ENCODE assay signal across 8 cellular contexts in the genomic region with DNA sequence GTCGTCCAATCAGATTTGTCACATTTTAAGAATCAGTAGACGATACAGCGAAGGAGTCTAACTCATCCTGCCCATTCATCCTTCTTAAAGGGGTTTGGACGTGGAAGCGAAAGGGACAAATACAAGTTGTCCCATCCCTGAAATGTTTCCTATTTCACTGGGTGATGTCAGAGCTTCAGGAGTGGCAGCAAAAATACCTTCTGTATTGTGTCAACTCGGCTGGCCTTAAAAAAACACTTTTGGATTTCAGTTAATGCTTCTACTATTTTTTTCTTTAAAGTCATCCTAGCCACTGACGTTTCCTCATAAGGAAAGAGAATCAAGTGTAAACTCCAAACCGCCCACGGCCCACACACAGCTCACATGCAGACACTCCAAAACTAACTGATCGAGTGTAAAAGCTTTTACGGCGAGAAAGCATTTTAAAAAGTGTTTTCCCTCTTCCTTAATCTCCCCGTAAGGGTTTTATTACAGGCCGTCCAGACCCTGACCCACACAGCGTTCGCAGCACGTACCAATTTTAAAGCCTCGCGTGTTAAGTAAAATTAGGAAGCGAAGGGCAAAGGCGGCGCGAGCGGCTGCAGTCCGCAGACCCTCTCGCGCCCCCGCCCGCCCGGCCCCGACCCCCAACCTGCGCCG. TPM values are rescaled to one million over a fixed set of nuclear protein-coding genes. Genes with fewer than 3 reads are reported as not detected.
DNase-seq lines count a peak whose midpoint lies in the region; ATAC-seq, FAIRE-seq and TF ChIP-seq lines count a peak whose summit lies in the region.

No MANE protein-coding gene starts in this region.

- peaks cover 45% of the 10 kb centered on the region for H3K4me1 ChIP-seq in HepG2 (ENCODE audit: insufficient read depth, low read length)

- no peak for FAIRE-seq in HepG2 (lab: Jason Lieb, UNC)

- peak overlapping the region; percentile 0 for H2AFZ ChIP-seq in HepG2 (ENCODE audit: low read length)

- H3K27ac ChIP-seq in cingulate gyrus (ENCODE audit: low read depth, low read length) (peak overlapping the region; percentile 90), HepG2 (ENCODE audit: extremely low read length, insufficient read depth, low read length) (peak overlapping the region; percentile 80)

- no peak for TF ChIP-seq EP300 in HepG2 (IDR thresholded peaks at IDR 0.05; ENCODE audit: low read depth in 2 of 2, low read length in 2 of 2)
- TF ChIP-seq EP300 in HepG2 (CRISPR knock-in tag; IDR thresholded peaks at IDR 0.05; ENCODE audit: borderline replicate concordance): no peak

- intact Hi-C loops in HepG2 (cut with micrococcal nuclease; ENCODE audit: unreplicated experiment): no loop called here

- peak overlapping the region; percentile 92 to 97 (median 96) for H3K4me3 ChIP-seq in HepG2 (replicated peaks in 1 of 3; ENCODE audit: insufficient read depth in 1 of 3, low read depth in 2 of 3, low read length in 3 of 3)

- peak overlapping the region; percentile 89 for H3K4me3 Mint-ChIP-seq in T-helper 1 cell treated with Interleukin-12 subunit alpha and Interleukin-12 subunit beta and Interleukin-4 antibody, amounts not matched to agents 30 μg/mL and 1 μg/mL, for 36 hours

- 4% methylated on average over 33 of the region's 33 CpGs for WGBS in HepG2 (ENCODE audit: low lambda C conversion rate)

- in situ Hi-C loops in HepG2 (cut with HindIII; ENCODE audit: extremely low pct_ligation_motif_present, low pct_unique_long_range_greater_than_20kb): no loop called here

- H3K9ac ChIP-seq in HepG2 (ENCODE audit: insufficient read depth, low read depth, low read length): peak overlapping the region; percentile 92

- H3K79me2 ChIP-seq in HepG2 (ENCODE audit: insufficient read depth, low read length): peaks cover 21% of the 10 kb centered on the region

- peak; percentile 3 for ATAC-seq in HG03432 (IDR thresholded peaks at IDR 0.05; ENCODE audit: unreplicated experiment)
- ATAC-seq in HepG2: peak; percentile 39
- no peak for ATAC-seq in HG03378 (IDR thresholded peaks at IDR 0.05; ENCODE audit: unreplicated experiment)

- no peaks in the 10 kb centered on the region for H3K9me3 Mint-ChIP-seq in T-helper 1 cell treated with Interleukin-12 subunit alpha and Interleukin-12 subunit beta and Interleukin-4 antibody, amounts not matched to agents 30 μg/mL and 1 μg/mL, for 36 hours

- no peaks in the 10 kb centered on the region for H3K9me3 ChIP-seq in HepG2 (ENCODE audit: low read length)

- peaks cover 8% of the 10 kb centered on the region for H3K27me3 Mint-ChIP-seq in T-helper 1 cell treated with Interleukin-12 subunit alpha and Interleukin-12 subunit beta and Interleukin-4 antibody, amounts not matched to agents 30 μg/mL and 1 μg/mL, for 36 hours (ENCODE audit: low read depth)

- CTCF ChIA-PET in HepG2 (lab: Yijun Ruan, JAX; ENCODE audit: low intra/inter-chr PET ratio, low total read pairs): interaction anchor here (1.2 kb wide), 1 partner anchor 9 kb away, joined by 6 read pairs; no protein-coding TSS in a partner anchor

- POLR2A ChIA-PET in HepG2 (lab: Yijun Ruan, JAX): interaction anchor here (0.6 to 5.4 kb wide), 14 partner anchors 9 to 1112 kb away, joined by 3 to 61 read pairs (median 5); a partner anchor contains a TSS

- no peak for TF ChIP-seq RAD21 in HepG2 (CRISPR knock-in tag; IDR thresholded peaks at IDR 0.05)

- H3K4me2 ChIP-seq in HepG2 (ENCODE audit: low read depth, low read length): peak overlapping the region; percentile 82

- H4K20me1 ChIP-seq in HepG2 (ENCODE audit: insufficient read depth, low read length): no peaks in the 10 kb centered on the region

- TF ChIP-seq CTCF in HepG2 (CRISPR knock-in tag; IDR thresholded peaks at IDR 0.05): no peak

- peak overlapping the region; percentile 87 for H3K27ac Mint-ChIP-seq in T-helper 1 cell treated with Interleukin-12 subunit alpha and Interleukin-12 subunit beta and Interleukin-4 antibody, amounts not matched to agents 30 μg/mL and 1 μg/mL, for 36 hours

- peaks cover 0 to 11% of the 10 kb centered on the region in 2 experiments; a peak in 4 of 5 replicates for H3K27me3 ChIP-seq in HepG2 (ENCODE audit: control insufficient read depth in 1 of 2, insufficient read depth in 2 of 2, low read length in 2 of 2)

- peak; percentile 9 to 33 for DNase-seq in stimulated activated CD4-positive, alpha-beta T cell treated with anti-CD3 and anti-CD28 coated beads, Interleukin-12 subunit alpha, Interleukin-12 subunit beta, amount 100 ng/mL, for 24 hours (ENCODE audit: low read depth in 2 of 2)
- DNase-seq in stimulated activated CD4-positive, alpha-beta T cell treated with anti-CD3 and anti-CD28 coated beads, Interleukin-1b, Interleukin-23, amount 100 ng/mL, for 48 hours: no peak
- peak; percentile 55 for DNase-seq in HepG2 (ENCODE audit: low spot score)
- DNase-seq in stimulated activated CD4-positive, alpha-beta T cell treated with anti-CD3 and anti-CD28 coated beads, Interleukin-4, amount 100 ng/mL, for 4 hours: peak; percentile 39 to 43

- no peak; a peak in 1 of 4 replicates for TF ChIP-seq POLR2A in HepG2 (IDR thresholded peaks at IDR 0.05; ENCODE audit: insufficient read depth in 1 of 2, low read depth in 2 of 2, low read length in 2 of 2)

- peaks cover 6 to 10% of the 10 kb centered on the region in 2 experiments; a peak in 3 of 5 replicates for H3K36me3 ChIP-seq in HepG2 (replicated peaks in 1 of 2; ENCODE audit: control insufficient read depth in 1 of 2, insufficient read depth in 2 of 2, low read length in 2 of 2)

- no TSS peak for BruUV-seq in HepG2 (replicated peaks; lab: Mats Ljungman, UMichigan)

- peaks cover 15% of the 10 kb centered on the region for H3K36me3 Mint-ChIP-seq in T-helper 1 cell treated with Interleukin-12 subunit alpha and Interleukin-12 subunit beta and Interleukin-4 antibody, amounts not matched to agents 30 μg/mL and 1 μg/mL, for 36 hours (ENCODE audit: low read depth)

- peaks cover 25% of the 10 kb centered on the region for H3K4me1 Mint-ChIP-seq in T-helper 1 cell treated with Interleukin-12 subunit alpha and Interleukin-12 subunit beta and Interleukin-4 antibody, amounts not matched to agents 30 μg/mL and 1 μg/mL, for 36 hours (ENCODE audit: low read depth)

TF ChIP-seq in HepG2, 621 proteins besides CTCF, POLR2A, EP300 and RAD21 (continues in another document):
- TF ChIP-seq ASH2L (IDR thresholded peaks at IDR 0.05; ENCODE audit: insufficient read length, low read depth, low read length) (peak; percentile 82), ZBTB8A (CRISPR knock-in tag; IDR thresholded peaks at IDR 0.05; ENCODE audit: borderline replicate concordance, low read depth) (no peak), ZNF678 (CRISPR knock-in tag; IDR thresholded peaks at IDR 0.05) (no peak), ZNF83 (CRISPR knock-in tag; IDR thresholded peaks at IDR 0.05; ENCODE audit: borderline replicate concordance) (no peak), GZF1 (CRISPR knock-in tag; IDR thresholded peaks at IDR 0.05) (no peak), CCDC6 (CRISPR knock-in tag; IDR thresholded peaks at IDR 0.05) (no peak), PCBP1 (IDR thresholded peaks at IDR 0.05; ENCODE audit: borderline replicate concordance, low read depth, low read length) (no peak), ZFAT (CRISPR knock-in tag; conservative IDR thresholded peaks at IDR 0.05) (no peak)
- TF ChIP-seq, protein P1, sequence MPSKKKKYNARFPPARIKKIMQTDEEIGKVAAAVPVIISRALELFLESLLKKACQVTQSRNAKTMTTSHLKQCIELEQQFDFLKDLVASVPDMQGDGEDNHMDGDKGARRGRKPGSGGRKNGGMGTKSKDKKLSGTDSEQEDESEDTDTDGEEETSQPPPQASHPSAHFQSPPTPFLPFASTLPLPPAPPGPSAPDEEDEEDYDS (CRISPR knock-in tag; IDR thresholded peaks at IDR 0.05): no peak; the same call in none of the 2 replicates

RNA-seq across cellular contexts. Expression of a gene that starts 0.6 kb away (rescaled TPM):
- total RNA-seq in HepG2 (2016; rRNA removed; fragmentation: Illumina TruSeq; extraction: Trizol): 158 and 301 TPM in 2 replicates
- total RNA-seq in HepG2 (2016; cell fraction: cytosol; rRNA removed; fragmentation: Illumina TruSeq; extraction: Trizol; ENCODE audit: low read depth): 28.5 and 36.5 TPM in 2 replicates
- total RNA-seq in HepG2 (2016; cell fraction: insoluble cytoplasmic fraction; rRNA removed; fragmentation: Illumina TruSeq; extraction: Trizol): 158 and 295 TPM in 2 replicates
- total RNA-seq in HepG2 (2016; cell fraction: membrane; rRNA removed; fragmentation: Illumina TruSeq; extraction: Trizol): 108 and 127 TPM in 2 replicates
- total RNA-seq in HepG2 (2016; cell fraction: nucleus; rRNA removed; fragmentation: Illumina TruSeq; extraction: Trizol): 85.5 and 89.1 TPM in 2 replicates
- polyA plus RNA-seq in HepG2 (2011; rRNA removed): 68.8 and 114 TPM in 2 replicates
- 44.2 and 78.0 TPM in 2 replicates for polyA plus RNA-seq in HepG2 (2011; cell fraction: cytosol; rRNA removed)
- 22.8 and 33.8 TPM in 2 replicates for polyA plus RNA-seq in HepG2 (2011; cell fraction: nucleus; rRNA removed)
- polyA plus RNA-seq in HepG2 (2012): 145 and 207 TPM in 2 replicates
- 96.7 and 98.0 TPM in 2 replicates for polyA plus RNA-seq in HepG2 (2016; cell fraction: cytosol; fragmentation: Illumina TruSeq; extraction: Trizol; ENCODE audit: low read depth)
- polyA plus RNA-seq in HepG2 (2016; cell fraction: insoluble cytoplasmic fraction; fragmentation: Illumina TruSeq; extraction: Trizol; ENCODE audit: low read depth): 414 and 424 TPM in 2 replicates
- 172 and 187 TPM in 2 replicates for polyA plus RNA-seq in HepG2 (2016; cell fraction: membrane; fragmentation: Illumina TruSeq; extraction: Trizol; ENCODE audit: low read depth)
- 152 and 161 TPM in 2 replicates for polyA plus RNA-seq in HepG2 (2016; cell fraction: nucleus; fragmentation: Illumina TruSeq; extraction: Trizol; ENCODE audit: insufficient read depth, low read depth)
- polyA minus RNA-seq in HepG2 (2011; rRNA and poly(A)+ RNA removed; ENCODE audit: low replicate concordance): 34.1 and 43.7 TPM in 2 replicates
- 94.3 and 108 TPM in 2 replicates for polyA minus RNA-seq in HepG2 (2011; cell fraction: cytosol; rRNA and poly(A)+ RNA removed)
- 50.5 and 53.0 TPM in 2 replicates for polyA minus RNA-seq in HepG2 (2011; cell fraction: nucleus; rRNA and poly(A)+ RNA removed)
